In the genomic region with DNA sequence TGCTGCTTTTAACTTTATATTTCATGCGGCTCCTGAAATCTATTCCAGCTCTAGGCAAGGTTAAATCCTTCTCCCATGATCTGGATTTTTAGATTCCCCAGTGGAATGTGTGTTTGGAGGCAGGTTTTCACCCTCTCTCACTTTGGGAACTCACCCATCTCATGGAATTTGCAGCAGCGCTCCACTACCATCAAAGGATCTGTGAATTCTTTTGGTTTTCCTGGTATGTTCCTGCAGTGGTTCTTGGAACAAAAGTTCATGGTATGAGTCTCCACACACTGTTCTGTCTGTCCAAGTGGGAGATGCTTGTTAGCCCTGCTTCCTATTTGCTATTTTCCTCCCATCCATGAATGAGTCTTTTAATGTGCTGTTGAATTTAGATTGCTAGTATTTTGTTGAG, we compare ENCODE assay signal across 18 cellular contexts. TPM values are rescaled to one million over a fixed set of nuclear protein-coding genes. Genes with fewer than 3 reads are reported as not detected.
DNase-seq lines count a peak whose midpoint lies in the region; ATAC-seq and TF ChIP-seq lines count a peak whose summit lies in the region.
"Had no signal": no experiment of that assay in that cellular context is flagged by ENCODE, and none has a peak within 500 bp of the region (broad histone marks: within the 10 kb centered on the region; RNA-seq: fewer than 3 reads in every experiment).

No MANE protein-coding gene starts in this region.

- no peak overlapping the region for H3K4me3 Mint-ChIP-seq in chondrocyte (ENCODE audit: unreplicated experiment)
- H3K4me3 Mint-ChIP-seq: CD4-positive, CD25-positive, alpha-beta regulatory T cell; GM23338 had no signal

- H3K4me1 Mint-ChIP-seq in chondrocyte (ENCODE audit: low read depth): peaks cover 21% of the 10 kb centered on the region

- ATAC-seq in GM18909 (IDR thresholded peaks at IDR 0.05; ENCODE audit: poor library complexity, unreplicated experiment) (no peak), left lobe of liver (no peak), HG03354 (IDR thresholded peaks at IDR 0.05; ENCODE audit: poor library complexity, severe bottlenecking, unreplicated experiment) (no peak)
- ATAC-seq: A549, GM23338, Right ventricle myocardium inferior had no signal

- no peak for TF ChIP-seq CTCF in chondrocyte (IDR thresholded peaks at IDR 0.05)

- peaks cover 2% of the 10 kb centered on the region for H3K36me3 Mint-ChIP-seq in chondrocyte (ENCODE audit: low read depth)

- peaks cover 25% of the 10 kb centered on the region for H3K9me3 Mint-ChIP-seq in chondrocyte (ENCODE audit: low read depth)
- H3K9me3 Mint-ChIP-seq: GM23338 had no signal

- DNase-seq in LHCN-M2 (ENCODE audit: low read depth) (peak; percentile 12), chondrocyte (ENCODE audit: low spot score) (no peak), foreskin melanocyte (peak; percentile 38), mesenteric fat pad (ENCODE audit: low spot score) (no peak), left lobe of liver (ENCODE audit: low spot score) (no peak)
- DNase-seq: CD4-positive, CD25-positive, alpha-beta regulatory T cell; HCEC 1CT; Karpas-422; NCI-H1417 treated with DMSO at 0.1 percent for 48 hours; NCI-H187; NCI-H446; NCI-H526; OCI-M1 had no signal

- no peaks in the 10 kb centered on the region for H3K27me3 Mint-ChIP-seq in chondrocyte (ENCODE audit: low read depth)
- H3K27me3 Mint-ChIP-seq: CD4-positive, CD25-positive, alpha-beta regulatory T cell had no signal

- H3K27ac Mint-ChIP-seq in chondrocyte (ENCODE audit: unreplicated experiment): peak overlapping the region; percentile 84
- H3K27ac Mint-ChIP-seq: CD4-positive, CD25-positive, alpha-beta regulatory T cell; GM23338 had no signal

RNA-seq across cellular contexts. Expression of a gene that starts 14.0 kb away (rescaled TPM):
- total RNA-seq in LHCN-M2 (2014; rRNA removed): 9.8 and 14.1 TPM in 2 replicates
- 6.2 TPM for polyA plus RNA-seq in LHCN-M2 (2012)
- 23.6 to 33.0 TPM (median 25.6 TPM) in 3 replicates for total RNA-seq in chondrocyte
- total RNA-seq in mesenteric fat pad: 21.8 TPM
- 19.8 TPM for total RNA-seq in left lobe of liver

Comparison
In these comparisons a context has a peak if more than half of its experiments do, and no peak if none do; other contexts are left out.
1. DNase-seq: peak in LHCN-M2 (single experiment) and foreskin melanocyte (single experiment); none in chondrocyte (single experiment), mesenteric fat pad (single experiment) and left lobe of liver (single experiment).